Comparison of ENCODE assay signal across 18 cellular contexts in genomic region chr21:14092834-14093560, GRCh38.
DNase-seq lines count a peak whose midpoint lies in the region; ATAC-seq and TF ChIP-seq lines count a peak whose summit lies in the region.
"Had no signal": no experiment of that assay in that cellular context is flagged by ENCODE, and none has a peak within 500 bp of the region (broad histone marks: within the 10 kb centered on the region; RNA-seq: fewer than 3 reads in every experiment).

No MANE protein-coding gene starts in this region.

- H3K27ac ChIP-seq in right atrium auricular region (no peak overlapping the region), sigmoid colon (no peak overlapping the region), left ventricle myocardium inferior (replicated peaks) (no peak overlapping the region)
- H3K27ac ChIP-seq: BLaER1, C4-2B, GM23248 had no signal

- intact Hi-C loops in left ventricle myocardium superior (cut with micrococcal nuclease) (no loop called here), sigmoid colon (cut with DNase I) (no loop called here), left ventricle myocardium inferior (cut with micrococcal nuclease) (no loop called here)

- 82 to 85% methylated on average over 22 of the region's 22 CpGs for WGBS in sigmoid colon, 2 donors

- TF ChIP-seq CTCF in right atrium auricular region (IDR thresholded peaks at IDR 0.05): no peak
- no peak for TF ChIP-seq CTCF in sigmoid colon (IDR thresholded peaks at IDR 0.05)
- no peak for TF ChIP-seq CTCF in left ventricle myocardium inferior (IDR thresholded peaks at IDR 0.05; ENCODE audit: borderline replicate concordance)

- H3K36me3 ChIP-seq in right atrium auricular region: no peaks in the 10 kb centered on the region
- peaks cover 0 to 23% (median 4%) of the 10 kb centered on the region in 4 donors for H3K36me3 ChIP-seq in sigmoid colon
- no peaks in the 10 kb centered on the region for H3K36me3 ChIP-seq in left ventricle myocardium inferior

- TF ChIP-seq POLR2A in sigmoid colon (IDR thresholded peaks at IDR 0.05): no peak

- H3K27me3 ChIP-seq in right atrium auricular region (no peaks in the 10 kb centered on the region), sigmoid colon (no peaks in the 10 kb centered on the region), left ventricle myocardium inferior (ENCODE audit: low read depth) (no peaks in the 10 kb centered on the region)
- H3K27me3 ChIP-seq: BLaER1 had no signal

- ATAC-seq in left ventricle myocardium superior: no peak
- ATAC-seq in HG03442 (IDR thresholded peaks at IDR 0.05; ENCODE audit: unreplicated experiment): no peak
- ATAC-seq: CD8-positive, alpha-beta T cell had no signal

- TF ChIP-seq EP300 in sigmoid colon (IDR thresholded peaks at IDR 0.05): no peak

- H3K9me3 ChIP-seq in right atrium auricular region (no peaks in the 10 kb centered on the region), sigmoid colon (peaks cover 0 to 3% (median 0%) of the 10 kb centered on the region in 4 donors), left ventricle myocardium inferior (replicated peaks) (peaks cover 6% of the 10 kb centered on the region)
- H3K9me3 ChIP-seq: Caco-2 had no signal

- peak; percentile 32 for DNase-seq in right atrium auricular region (ENCODE audit: low spot score)
- DNase-seq in left ventricle myocardium superior: no peak
- peak; percentile 78 for DNase-seq in mesenteric fat pad (ENCODE audit: low spot score)
- peak; percentile 63 for DNase-seq in sigmoid colon
- DNase-seq in ureter (ENCODE audit: low spot score): peak; percentile 29
- no peak for DNase-seq in left ventricle myocardium inferior
- DNase-seq in cerebellar nuclear complex (lab: John Stamatoyannopoulos, UW): no peak
- DNase-seq: Caco-2; CD4-positive, CD25-positive, alpha-beta regulatory T cell; CD8-positive, alpha-beta T cell; DMS153; DND-41; GM23248; H7; HCEC 1CT had no signal

- H3K4me1 ChIP-seq in right atrium auricular region: no peaks in the 10 kb centered on the region
- peaks cover 0 to 5% (median 0%) of the 10 kb centered on the region in 4 donors for H3K4me1 ChIP-seq in sigmoid colon
- no peaks in the 10 kb centered on the region for H3K4me1 ChIP-seq in left ventricle myocardium inferior
- H3K4me1 ChIP-seq: BLaER1, Caco-2 had no signal

- H3K4me3 ChIP-seq in right atrium auricular region (no peak overlapping the region), sigmoid colon (no peak overlapping the region), left ventricle myocardium inferior (no peak overlapping the region)
- H3K4me3 ChIP-seq: BLaER1, GM23248 had no signal

Comparison
In these comparisons a context has a peak if more than half of its experiments do, and no peak if none do; other contexts are left out.
1. DNase-seq: peak in right atrium auricular region (single experiment), mesenteric fat pad (single experiment), sigmoid colon (single experiment) and ureter (single experiment); none in left ventricle myocardium superior (single experiment), left ventricle myocardium inferior (single experiment) and cerebellar nuclear complex (0 of 2).